In genomic region chrX:47751670-47752069, GRCh38 we compare ENCODE assay signal across 8 cellular contexts.
DNase-seq lines count a peak whose midpoint lies in the region; ATAC-seq, FAIRE-seq and TF ChIP-seq lines count a peak whose summit lies in the region.

No MANE protein-coding gene starts in this region.

- ATAC-seq in pancreas (peak; percentile 77 to 92 (median 85)), GM21390 (IDR thresholded peaks at IDR 0.05; ENCODE audit: unreplicated experiment) (no peak), HG03565 (IDR thresholded peaks at IDR 0.05; ENCODE audit: unreplicated experiment) (no peak)

- in situ Hi-C loops in ACHN (cut with HindIII; ENCODE audit: low pct_ligation_motif_present, low pct_unique_long_range_greater_than_20kb, low sequenced_read_pairs): no loop called here
- in situ Hi-C loops in mammary epithelial cell (cut with MboI; ENCODE audit: low sequenced_read_pairs in 2 of 2): no loop called here

- no peak overlapping the region for H3K27ac ChIP-seq in RWPE1
- H3K27ac ChIP-seq in mammary epithelial cell (ENCODE audit: insufficient read depth, low read depth, low read length): no peak overlapping the region
- H3K27ac ChIP-seq in pancreas: no peak overlapping the region

- no peaks in the 10 kb centered on the region for H3K79me2 ChIP-seq in mammary epithelial cell (ENCODE audit: insufficient read depth, low read length)

- CTCF ChIA-PET in RWPE1 (lab: Yijun Ruan, JAX): interaction anchor here (0.6 kb wide), 1 partner anchor 222 kb away, joined by 3 read pairs; no protein-coding TSS in a partner anchor
- CTCF ChIA-PET in mammary epithelial cell (lab: Charles Lee; ENCODE audit: low non-redundant PET): interaction anchor here (0.6 kb wide), 6 partner anchors 24 to 254 kb away, joined by 3 to 6 read pairs (median 3); no protein-coding TSS in a partner anchor

- dilution Hi-C loops in mammary epithelial cell (cut with HindIII; ENCODE audit: low sequenced_read_pairs): no loop called here

- no peaks in the 10 kb centered on the region for H3K36me3 ChIP-seq in mammary epithelial cell (ENCODE audit: insufficient read depth, low read length)
- H3K36me3 ChIP-seq in pancreas: no peaks in the 10 kb centered on the region

- H3K27me3 ChIP-seq in mammary epithelial cell (ENCODE audit: insufficient read depth, low read length) (peaks cover 2% of the 10 kb centered on the region), pancreas (no peaks in the 10 kb centered on the region)

- no peak overlapping the region for H3K9ac ChIP-seq in mammary epithelial cell (ENCODE audit: insufficient read depth, low read length)

- DNase-seq in ACHN (peak; percentile 28), GM19239 (ENCODE audit: insufficient read length, low spot score) (no peak), RWPE1 (ENCODE audit: low spot score) (peak; percentile 3), mammary epithelial cell (peak; percentile 26), pancreas (peak; percentile 18 to 72 (median 56)), occipital lobe (lab: John Stamatoyannopoulos, UW) (no peak)

- 0% methylated on average over 4 of the region's 6 CpGs for WGBS in mammary epithelial cell (ENCODE audit: low coverage, missing lambda C conversion rate)
- 21 to 23% methylated on average over 6 of the region's 6 CpGs for WGBS in pancreas, 2 donors

- no peaks in the 10 kb centered on the region for H3K9me3 ChIP-seq in mammary epithelial cell (replicated peaks; ENCODE audit: insufficient read depth, low read length)
- H3K9me3 ChIP-seq in pancreas: no peaks in the 10 kb centered on the region

- no peaks in the 10 kb centered on the region for H4K20me1 ChIP-seq in mammary epithelial cell (ENCODE audit: insufficient read depth, low read length)

- H3K4me3 ChIP-seq in mammary epithelial cell (replicated peaks in 1 of 3; ENCODE audit: insufficient read depth in 1 of 3, low read depth in 2 of 3, low read length in 3 of 3) (no peak overlapping the region), pancreas (no peak overlapping the region)

- POLR2A ChIA-PET in RWPE1 (lab: Yijun Ruan, JAX; ENCODE audit: low non-redundant PET): no interaction called here

- H3K4me2 ChIP-seq in mammary epithelial cell (ENCODE audit: insufficient read depth, low read depth, low read length): no peak overlapping the region

- BruUV-seq in mammary epithelial cell (replicated peaks; lab: Mats Ljungman, UMichigan): no TSS peak

- no peaks in the 10 kb centered on the region for H3K4me1 ChIP-seq in mammary epithelial cell (ENCODE audit: insufficient read depth, low read length)
- H3K4me1 ChIP-seq in pancreas: no peaks in the 10 kb centered on the region

- peak; percentile 75 for FAIRE-seq in GM19239 (lab: Jason Lieb, UNC)
- no peak for FAIRE-seq in pancreas (lab: Jason Lieb, UNC)

- intact Hi-C loops in mammary epithelial cell (cut with micrococcal nuclease) (loop anchor here (1.0 to 10.0 kb wide), 5 partner anchors 83 to 276 kb away; partner anchors contain the start of gene ZNF81), pancreas (cut with DNase I) (no loop called here)

- no peak overlapping the region for H2AFZ ChIP-seq in mammary epithelial cell (ENCODE audit: low read depth, low read length)

- TF ChIP-seq CTCF in RWPE1 (conservative IDR thresholded peaks at IDR 0.05; ENCODE audit: low read depth): no peak
- peak; percentile 48 to 75 for TF ChIP-seq CTCF in mammary epithelial cell (conservative IDR thresholded peaks at IDR 0.05 in 1 of 2, IDR thresholded peaks at IDR 0.05 in 1 of 2; ENCODE audit: extremely low read depth in 1 of 2, insufficient read depth in 1 of 2, low read depth in 1 of 2, low read length in 2 of 2)
- TF ChIP-seq CTCF in pancreas (IDR thresholded peaks at IDR 0.05): peak in 2 of 4 donors; percentile 19 to 27

Comparison
In these comparisons a context has a peak if more than half of its experiments do, and no peak if none do; other contexts are left out.
1. DNase-seq: peak in ACHN (single experiment), RWPE1 (single experiment), mammary epithelial cell (single experiment) and pancreas (6 of 6); none in GM19239 (single experiment) and occipital lobe (single experiment).
2. ATAC-seq: peak in pancreas (4 of 4); none in GM21390 (single experiment) and HG03565 (single experiment).